In genomic region chr1:199612976-199613774, GRCh38 we compare ENCODE assay signal across 10 cellular contexts.
A peak's percentile ranks its signal among the peaks of the same experiment; 100 is the strongest.
DNase-seq lines count a peak whose midpoint lies in the region; ATAC-seq and TF ChIP-seq lines count a peak whose summit lies in the region.
"Had no signal": no experiment of that assay in that cellular context is flagged by ENCODE, and none has a peak within 500 bp of the region (broad histone marks: within the 10 kb centered on the region; RNA-seq: fewer than 3 reads in every experiment).

No MANE protein-coding gene starts in this region.

- TF ChIP-seq POLR2A in adrenal gland (IDR thresholded peaks at IDR 0.05), result no peak

- no peaks in the 10 kb centered on the region for H3K36me3 ChIP-seq in BLaER1 treated with 17β-estradiol and CSF1 and Interleukin-3, amounts not matched to agents 10 nM and 100 nM
- H3K36me3 ChIP-seq in adrenal gland (replicated peaks in 1 of 2), result no peaks in the 10 kb centered on the region

- peaks cover 0 to 4% (median 0%) of the 10 kb centered on the region in 11 experiments; a peak in 1 of 22 replicates for H3K9me3 ChIP-seq in BLaER1 treated with 17β-estradiol and CSF1 and Interleukin-3, amounts not matched to agents 10 nM and 100 nM (replicated peaks in 1 of 11)
- H3K9me3 ChIP-seq in adrenal gland (replicated peaks in 1 of 3), result no peaks in the 10 kb centered on the region

- intact Hi-C loops in adrenal gland (cut with DNase I), result no loop called here

- DNase-seq in RPMI7951 (ENCODE audit: low read depth) (peak; percentile 64), glomerular visceral epithelial cell (ENCODE audit: extremely low spot score) (peak; percentile 79), DMS53 treated with DMSO at 0.1 percent for 48 hours (lab: John Stamatoyannopoulos, UW; ENCODE audit: unreplicated experiment) (no peak), adrenal gland (no peak), mucosa of gallbladder (ENCODE audit: low spot score) (no peak)
- DNase-seq in activated naive CD4-positive, alpha-beta T cell treated with anti-CD3 and anti-CD28 coated beads, Interleukin-2, amount 10 ng/mL, durations not matched to agents 7 days and 5 days, result no peak
- DNase-seq: GOT3 had no signal

- no peaks in the 10 kb centered on the region for H3K27me3 Mint-ChIP-seq in activated naive CD4-positive, alpha-beta T cell treated with anti-CD3 and anti-CD28 coated beads, Interleukin-2, amount 10 ng/mL, durations not matched to agents 7 days and 5 days

- peaks cover 0 to 42% (median 24%) of the 10 kb centered on the region in 10 experiments; a peak in 17 of 20 replicates for H3K4me1 ChIP-seq in BLaER1 treated with 17β-estradiol and CSF1 and Interleukin-3, amounts not matched to agents 10 nM and 100 nM
- H3K4me1 ChIP-seq in adrenal gland (replicated peaks in 1 of 2), result no peaks in the 10 kb centered on the region

- H3K27me3 ChIP-seq in BLaER1 treated with 17β-estradiol and CSF1 and Interleukin-3, amounts not matched to agents 10 nM and 100 nM, result no peaks in the 10 kb centered on the region
- H3K27me3 ChIP-seq in adrenal gland, result no peaks in the 10 kb centered on the region

- no peaks in the 10 kb centered on the region for H4K20me1 ChIP-seq in BLaER1 treated with 17β-estradiol and CSF1 and Interleukin-3, amounts not matched to agents 10 nM and 100 nM

- H3K4me1 Mint-ChIP-seq in activated naive CD4-positive, alpha-beta T cell treated with anti-CD3 and anti-CD28 coated beads, Interleukin-2, amount 10 ng/mL, durations not matched to agents 7 days and 5 days, result no peaks in the 10 kb centered on the region

- no peak for TF ChIP-seq CTCF in adrenal gland (IDR thresholded peaks at IDR 0.05)

- CTCF ChIA-PET in activated naive CD4-positive, alpha-beta T cell treated with anti-CD3 and anti-CD28 coated beads, Interleukin-2, amount 10 ng/mL, durations not matched to agents 7 days and 5 days (lab: Charles Lee), result no interaction called here

- 38 to 56% (median 51%) methylated on average over 6 of the region's 6 CpGs for WGBS in adrenal gland, 4 donors

- peak overlapping the region in 10 of 11 experiments; percentile 1 to 81 (median 67); a peak in 19 of 22 replicates for H3K4me2 ChIP-seq in BLaER1 treated with 17β-estradiol and CSF1 and Interleukin-3, amounts not matched to agents 10 nM and 100 nM

- peak; percentile 64 for ATAC-seq in HG03378 (IDR thresholded peaks at IDR 0.05; ENCODE audit: unreplicated experiment)

- peak overlapping the region in 7 of 11 experiments; percentile 7 to 64 (median 53); a peak in 9 of 22 replicates for H3K9ac ChIP-seq in BLaER1 treated with 17β-estradiol and CSF1 and Interleukin-3, amounts not matched to agents 10 nM and 100 nM

- H3K4me3 Mint-ChIP-seq in activated naive CD4-positive, alpha-beta T cell treated with anti-CD3 and anti-CD28 coated beads, Interleukin-2, amount 10 ng/mL, durations not matched to agents 7 days and 5 days, result no peak overlapping the region
- H3K4me3 Mint-ChIP-seq: CD14-positive monocyte had no signal

- no peaks in the 10 kb centered on the region for H3K36me3 Mint-ChIP-seq in activated naive CD4-positive, alpha-beta T cell treated with anti-CD3 and anti-CD28 coated beads, Interleukin-2, amount 10 ng/mL, durations not matched to agents 7 days and 5 days
- H3K36me3 Mint-ChIP-seq: CD14-positive monocyte had no signal

- H3K9me3 Mint-ChIP-seq in activated naive CD4-positive, alpha-beta T cell treated with anti-CD3 and anti-CD28 coated beads, Interleukin-2, amount 10 ng/mL, durations not matched to agents 7 days and 5 days, result no peaks in the 10 kb centered on the region
- H3K9me3 Mint-ChIP-seq: CD14-positive monocyte had no signal

- peak overlapping the region in 9 of 11 experiments; percentile 7 to 88 (median 81); a peak in 16 of 22 replicates for H3K27ac ChIP-seq in BLaER1 treated with 17β-estradiol and CSF1 and Interleukin-3, amounts not matched to agents 10 nM and 100 nM
- no peak overlapping the region for H3K27ac ChIP-seq in adrenal gland

- no peak overlapping the region for H3K27ac Mint-ChIP-seq in activated naive CD4-positive, alpha-beta T cell treated with anti-CD3 and anti-CD28 coated beads, Interleukin-2, amount 10 ng/mL, durations not matched to agents 7 days and 5 days

- no peak overlapping the region for H3K4me3 ChIP-seq in BLaER1 treated with 17β-estradiol and CSF1 and Interleukin-3, amounts not matched to agents 10 nM and 100 nM
- no peak overlapping the region for H3K4me3 ChIP-seq in adrenal gland

Comparison
In these comparisons a context has a peak if more than half of its experiments do, and no peak if none do; other contexts are left out.
1. H3K27ac ChIP-seq: peak in BLaER1 treated with 17β-estradiol and CSF1 and Interleukin-3, amounts not matched to agents 10 nM and 100 nM (9 of 11); none in adrenal gland (0 of 5).
2. DNase-seq: peak in RPMI7951 (single experiment) and glomerular visceral epithelial cell (single experiment); none in DMS53 treated with DMSO at 0.1 percent for 48 hours (single experiment), activated naive CD4-positive, alpha-beta T cell treated with anti-CD3 and anti-CD28 coated beads, Interleukin-2, amount 10 ng/mL, durations not matched to agents 7 days and 5 days (single experiment), adrenal gland (0 of 7) and mucosa of gallbladder (single experiment).